ENCODE assay signal across 8 cellular contexts in the genomic region with DNA sequence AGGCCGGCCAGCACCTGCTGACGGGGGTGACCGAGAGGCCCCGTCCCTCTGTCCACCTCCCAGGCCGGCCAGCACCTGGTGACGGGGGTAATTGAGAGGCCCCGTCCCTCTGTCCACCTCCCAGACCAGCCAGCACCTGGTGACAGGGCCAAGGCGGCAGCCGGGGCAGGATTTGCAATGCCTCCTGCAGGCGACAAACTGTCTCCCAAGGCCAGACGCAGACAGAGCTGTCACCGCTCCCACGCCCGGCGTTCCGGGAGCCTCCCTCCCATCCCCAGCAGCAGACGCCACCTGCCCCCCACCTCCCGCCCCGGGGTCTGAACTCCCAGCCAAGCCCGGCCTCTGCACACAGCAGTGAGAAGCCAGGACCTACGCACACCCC.
DNase-seq lines count a peak whose midpoint lies in the region; ATAC-seq and TF ChIP-seq lines count a peak whose summit lies in the region.

No MANE protein-coding gene starts in this region.

- peak overlapping the region; percentile 37 for H3K4me3 ChIP-seq in lower lobe of right lung

- intact Hi-C loops in Right ventricle myocardium inferior (cut with DNase I), result no loop called here
- intact Hi-C loops in cardiac septum (cut with DNase I), result loop anchor here (10.0 kb wide), 1 partner anchor 200 kb away; no protein-coding TSS in a partner anchor
- intact Hi-C loops in lower lobe of right lung (cut with DNase I), result no loop called here

- TF ChIP-seq CTCF in lower lobe of right lung (IDR thresholded peaks at IDR 0.05), result no peak

- no peaks in the 10 kb centered on the region for H3K36me3 ChIP-seq in lower lobe of right lung

- no peaks in the 10 kb centered on the region for H3K9me3 ChIP-seq in lower lobe of right lung

- H3K27me3 Mint-ChIP-seq in activated CD4-positive, alpha-beta memory T cell treated with anti-CD3 and anti-CD28 coated beads, Interleukin-2, amount 10 ng/mL, durations not matched to agents 7 days and 5 days, result peaks cover 10% of the 10 kb centered on the region

- H3K36me3 Mint-ChIP-seq in activated CD4-positive, alpha-beta memory T cell treated with anti-CD3 and anti-CD28 coated beads, Interleukin-2, amount 10 ng/mL, durations not matched to agents 7 days and 5 days (ENCODE audit: low read depth), result no peaks in the 10 kb centered on the region

- CTCF ChIA-PET in activated CD4-positive, alpha-beta memory T cell treated with anti-CD3 and anti-CD28 coated beads, Interleukin-2, amount 10 ng/mL, durations not matched to agents 7 days and 5 days (lab: Charles Lee), result no interaction called here

- H3K27me3 ChIP-seq in lower lobe of right lung (ENCODE audit: low read depth), result peaks cover 37% of the 10 kb centered on the region

- H3K4me1 ChIP-seq in lower lobe of right lung, result peaks cover 10% of the 10 kb centered on the region

- no peaks in the 10 kb centered on the region for H3K4me1 Mint-ChIP-seq in activated CD4-positive, alpha-beta memory T cell treated with anti-CD3 and anti-CD28 coated beads, Interleukin-2, amount 10 ng/mL, durations not matched to agents 7 days and 5 days

- peak; percentile 12 for ATAC-seq in Right ventricle myocardium inferior
- ATAC-seq in lower lobe of right lung, result peak in 1 of 2 donors; percentile 2
- ATAC-seq in HG02973 (IDR thresholded peaks at IDR 0.05; ENCODE audit: unreplicated experiment), result no peak
- no peak for ATAC-seq in GM21367 (IDR thresholded peaks at IDR 0.05; ENCODE audit: unreplicated experiment)

- H3K27ac ChIP-seq in lower lobe of right lung, result no peak overlapping the region

- H3K4me3 Mint-ChIP-seq in activated CD4-positive, alpha-beta memory T cell treated with anti-CD3 and anti-CD28 coated beads, Interleukin-2, amount 10 ng/mL, durations not matched to agents 7 days and 5 days, result no peak overlapping the region

- POLR2A ChIA-PET in activated CD4-positive, alpha-beta memory T cell treated with anti-CD3 and anti-CD28 coated beads, Interleukin-2, amount 10 ng/mL, durations not matched to agents 7 days and 5 days (lab: Charles Lee), result no interaction called here

- peak; percentile 70 for DNase-seq in Right ventricle myocardium inferior (ENCODE audit: missing footprints)
- no peak for DNase-seq in cardiac septum (ENCODE audit: low spot score)
- peak; percentile 23 for DNase-seq in cerebellar cortex (ENCODE audit: low spot score)
- DNase-seq in lower lobe of right lung, result peak; percentile 43
- DNase-seq in activated CD4-positive, alpha-beta memory T cell treated with anti-CD3 and anti-CD28 coated beads, Interleukin-2, amount 10 ng/mL, durations not matched to agents 7 days and 5 days, result no peak
- no peak for DNase-seq in stimulated activated CD8-positive, alpha-beta memory T cell treated with anti-CD3 and anti-CD28 coated beads, Interleukin-4, amount 100 ng/mL, for 48 hours

- H3K27ac Mint-ChIP-seq in activated CD4-positive, alpha-beta memory T cell treated with anti-CD3 and anti-CD28 coated beads, Interleukin-2, amount 10 ng/mL, durations not matched to agents 7 days and 5 days, result no peak overlapping the region

- no peaks in the 10 kb centered on the region for H3K9me3 Mint-ChIP-seq in activated CD4-positive, alpha-beta memory T cell treated with anti-CD3 and anti-CD28 coated beads, Interleukin-2, amount 10 ng/mL, durations not matched to agents 7 days and 5 days

Comparison
In these comparisons a context has a peak if more than half of its experiments do, and no peak if none do; other contexts are left out.
1. DNase-seq: peak in Right ventricle myocardium inferior (single experiment), cerebellar cortex (single experiment) and lower lobe of right lung (single experiment); none in cardiac septum (single experiment), activated CD4-positive, alpha-beta memory T cell treated with anti-CD3 and anti-CD28 coated beads, Interleukin-2, amount 10 ng/mL, durations not matched to agents 7 days and 5 days (single experiment) and stimulated activated CD8-positive, alpha-beta memory T cell treated with anti-CD3 and anti-CD28 coated beads, Interleukin-4, amount 100 ng/mL, for 48 hours (single experiment).